ENCODE assay signal across 9 cellular contexts in the genomic region with DNA sequence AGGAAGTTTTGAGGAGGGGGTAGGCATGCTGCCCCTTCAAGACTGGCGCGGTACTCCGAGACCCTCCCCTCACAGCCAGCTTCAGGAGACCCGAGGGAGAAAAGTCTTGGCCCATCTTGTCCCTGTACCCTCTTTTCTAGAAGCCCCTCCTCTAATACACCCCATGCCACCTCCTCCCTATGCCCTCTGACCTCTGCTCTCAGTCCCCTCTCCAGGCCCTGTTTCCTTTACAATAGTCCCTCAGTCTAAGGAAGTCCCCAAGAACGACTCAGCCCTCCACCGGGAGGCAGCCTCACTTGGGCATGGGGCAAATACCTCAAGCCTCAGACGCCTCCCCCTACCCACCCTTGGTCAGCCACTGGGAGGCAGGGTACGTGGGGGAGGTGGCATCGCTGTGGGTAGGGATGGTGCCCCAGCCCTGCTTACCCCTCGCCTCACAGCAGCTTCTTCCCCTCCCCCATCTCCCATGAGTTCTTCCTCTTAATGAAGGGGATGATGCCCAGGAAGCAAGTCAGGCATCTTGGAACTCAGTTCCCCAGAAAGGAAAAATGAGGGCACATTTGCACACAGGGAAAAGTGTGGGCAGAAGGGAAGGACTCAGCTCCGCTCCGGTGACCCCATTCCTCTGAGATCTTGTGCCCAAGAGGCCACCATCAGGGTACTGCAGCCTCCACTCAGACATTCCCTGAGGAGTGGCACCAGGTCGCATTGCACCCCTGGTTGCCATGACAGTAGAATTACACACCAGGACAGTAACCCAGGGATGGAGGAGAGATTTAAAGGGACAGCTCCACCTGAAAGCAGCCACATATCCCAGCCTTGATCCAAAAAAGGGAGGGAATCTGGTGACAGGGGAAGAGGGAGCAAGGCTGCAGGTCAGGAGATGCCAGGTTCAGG. TPM values are rescaled to one million over a fixed set of nuclear protein-coding genes. Genes with fewer than 3 reads are reported as not detected.
DNase-seq lines count a peak whose midpoint lies in the region; ATAC-seq, FAIRE-seq and TF ChIP-seq lines count a peak whose summit lies in the region.
"Had no signal": no experiment of that assay in that cellular context is flagged by ENCODE, and none has a peak within 500 bp of the region (broad histone marks: within the 10 kb centered on the region; RNA-seq: fewer than 3 reads in every experiment).

No MANE protein-coding gene starts in this region.

- CTCF ChIA-PET in activated B cell treated with CpG ODN at 0.5 μM for 24 hours (lab: Charles Lee): no interaction called here

- H3K4me3 ChIP-seq in keratinocyte (ENCODE audit: control insufficient read depth in 2 of 3, extremely low read depth in 1 of 3, insufficient read depth in 2 of 3, low read depth in 1 of 3, low read length in 3 of 3) (peak overlapping the region in 2 of 3 experiments; percentile 38 to 44), testis (peak overlapping the region; percentile 36 to 61)

- H3K9me3 Mint-ChIP-seq in activated CD4-positive, alpha-beta T cell treated with anti-CD3 and anti-CD28 coated beads, Interleukin-2, amount 10 ng/mL, durations not matched to agents 24 days and 14 days: no peaks in the 10 kb centered on the region
- H3K9me3 Mint-ChIP-seq in activated B cell treated with CpG ODN at 0.5 μM for 24 hours: no peaks in the 10 kb centered on the region

- no peak overlapping the region for H3K9ac ChIP-seq in keratinocyte (ENCODE audit: control insufficient read depth, extremely low read depth, insufficient read depth, low read length)

- 30 to 31% methylated on average over 13 of the region's 13 CpGs for WGBS in testis, 2 donors

- dilution Hi-C loops in keratinocyte (cut with MboI; ENCODE audit: extremely low pct_ligation_motif_present, low sequenced_read_pairs): no loop called here

- no peak for DNase-seq in activated CD4-positive, alpha-beta T cell treated with anti-CD3 and anti-CD28 coated beads, Interleukin-2, amount 10 ng/mL, durations not matched to agents 24 days and 14 days
- no peak for DNase-seq in activated CD4-positive, alpha-beta T cell treated with anti-CD3 and anti-CD28 coated beads, Interleukin-2, amount 50 U/mL, for 48 hours
- DNase-seq in activated B cell treated with CpG ODN at 0.5 μM for 24 hours (no peak), keratinocyte (ENCODE audit: low read depth, low spot score) (no peak), testis (no peak), NCI-H446 (lab: John Stamatoyannopoulos, UW) (no peak)

- H3K4me1 Mint-ChIP-seq in activated CD4-positive, alpha-beta T cell treated with anti-CD3 and anti-CD28 coated beads, Interleukin-2, amount 10 ng/mL, durations not matched to agents 24 days and 14 days: peaks cover 8% of the 10 kb centered on the region
- H3K4me1 Mint-ChIP-seq in activated B cell treated with CpG ODN at 0.5 μM for 24 hours: peaks cover 11% of the 10 kb centered on the region

- H3K36me3 ChIP-seq in keratinocyte (ENCODE audit: control insufficient read depth in 2 of 2, extremely low read depth in 1 of 2, insufficient read depth in 2 of 2, low read length in 2 of 2): no peaks in the 10 kb centered on the region
- no peaks in the 10 kb centered on the region for H3K36me3 ChIP-seq in testis (ENCODE audit: low read depth, missing control alignments)

- H3K27me3 Mint-ChIP-seq in activated CD4-positive, alpha-beta T cell treated with anti-CD3 and anti-CD28 coated beads, Interleukin-2, amount 10 ng/mL, durations not matched to agents 24 days and 14 days: peaks cover 53% of the 10 kb centered on the region
- H3K27me3 Mint-ChIP-seq in activated B cell treated with CpG ODN at 0.5 μM for 24 hours: peaks cover 73% of the 10 kb centered on the region

- H3K4me1 ChIP-seq in keratinocyte (ENCODE audit: control insufficient read depth, extremely low read depth, insufficient read depth, low read length) (peaks cover 14% of the 10 kb centered on the region), testis (peaks cover 22% of the 10 kb centered on the region)

- no peaks in the 10 kb centered on the region for H4K20me1 ChIP-seq in keratinocyte (ENCODE audit: control insufficient read depth, extremely low read depth, insufficient read depth, low read length)

- no peaks in the 10 kb centered on the region for H3K36me3 Mint-ChIP-seq in activated CD4-positive, alpha-beta T cell treated with anti-CD3 and anti-CD28 coated beads, Interleukin-2, amount 10 ng/mL, durations not matched to agents 24 days and 14 days (ENCODE audit: low read depth)
- H3K36me3 Mint-ChIP-seq in activated B cell treated with CpG ODN at 0.5 μM for 24 hours (ENCODE audit: low read depth): no peaks in the 10 kb centered on the region

- H3K9me3 ChIP-seq in keratinocyte (ENCODE audit: control insufficient read depth, low read depth, low read length): no peaks in the 10 kb centered on the region
- no peaks in the 10 kb centered on the region for H3K9me3 ChIP-seq in testis

- intact Hi-C loops in activated CD4-positive, alpha-beta T cell treated with anti-CD3 and anti-CD28 coated beads, Interleukin-2, amount 10 ng/mL, durations not matched to agents 24 days and 14 days (cut with micrococcal nuclease): no loop called here
- intact Hi-C loops in activated B cell treated with CpG ODN at 0.5 μM for 24 hours (cut with micrococcal nuclease) (loop anchor here (10.0 kb wide), 1 partner anchor 76 kb away; no protein-coding TSS in a partner anchor), testis (cut with DNase I; ENCODE audit: low total_unique reads) (no loop called here)

- H3K27me3 ChIP-seq in keratinocyte (ENCODE audit: control insufficient read depth, extremely low read depth, insufficient read depth, low read length) (peaks cover 42% of the 10 kb centered on the region), testis (no peaks in the 10 kb centered on the region)

- peak overlapping the region; percentile 73 for H3K4me2 ChIP-seq in keratinocyte (ENCODE audit: control insufficient read depth, extremely low read depth, insufficient read depth, low read depth, low read length)

- TF ChIP-seq POLR2A in testis (IDR thresholded peaks at IDR 0.05): no peak

- no peaks in the 10 kb centered on the region for H3K79me2 ChIP-seq in keratinocyte (ENCODE audit: control insufficient read depth, insufficient read depth, low read length)

- TF ChIP-seq CTCF in activated B cell treated with CpG ODN at 0.5 μM for 24 hours (IDR thresholded peaks at IDR 0.05): no peak
- no peak for TF ChIP-seq CTCF in keratinocyte (optimal IDR thresholded peaks at IDR 0.05 in 1 of 3, IDR thresholded peaks at IDR 0.05 in 1 of 3, conservative IDR thresholded peaks at IDR 0.05 in 1 of 3; ENCODE audit: extremely low read depth in 1 of 3, insufficient read depth in 2 of 3, low read length in 3 of 3)
- no peak for TF ChIP-seq CTCF in testis (IDR thresholded peaks at IDR 0.05)

- H3K27ac Mint-ChIP-seq in activated CD4-positive, alpha-beta T cell treated with anti-CD3 and anti-CD28 coated beads, Interleukin-2, amount 10 ng/mL, durations not matched to agents 24 days and 14 days: no peak overlapping the region
- H3K27ac Mint-ChIP-seq in activated B cell treated with CpG ODN at 0.5 μM for 24 hours: no peak overlapping the region

- H2AFZ ChIP-seq in keratinocyte (ENCODE audit: control insufficient read depth, low read length): peak overlapping the region; percentile 40

- POLR2A ChIA-PET in activated B cell treated with CpG ODN at 0.5 μM for 24 hours (lab: Charles Lee): no interaction called here

- H3K9me1 ChIP-seq in keratinocyte (ENCODE audit: control insufficient read depth, extremely low read depth, insufficient read depth, low read length): no peaks in the 10 kb centered on the region

- ATAC-seq in activated B cell treated with CpG ODN at 0.5 μM for 24 hours (ENCODE audit: low read depth) (no peak), GM18907 (IDR thresholded peaks at IDR 0.05; ENCODE audit: unreplicated experiment) (no peak), HG02759 (IDR thresholded peaks at IDR 0.05; ENCODE audit: unreplicated experiment) (no peak)

- no peak for FAIRE-seq in keratinocyte (lab: Jason Lieb, UNC)

- H3K27ac ChIP-seq in keratinocyte (ENCODE audit: control insufficient read depth, insufficient read depth, low read length) (no peak overlapping the region), testis (no peak overlapping the region)

- peak overlapping the region; percentile 84 for H3K4me3 Mint-ChIP-seq in activated CD4-positive, alpha-beta T cell treated with anti-CD3 and anti-CD28 coated beads, Interleukin-2, amount 10 ng/mL, durations not matched to agents 24 days and 14 days
- peak overlapping the region; percentile 76 for H3K4me3 Mint-ChIP-seq in activated B cell treated with CpG ODN at 0.5 μM for 24 hours

RNA-seq across cellular contexts. Expression of gene MPP2, which starts 6.2 kb away (rescaled TPM):
- 0.83 and 1.3 TPM in 2 replicates for total RNA-seq in activated CD4-positive, alpha-beta T cell treated with anti-CD3 and anti-CD28 coated beads, Interleukin-2, amount 10 ng/mL, durations not matched to agents 24 days and 14 days
- total RNA-seq in activated B cell treated with CpG ODN at 0.5 μM for 24 hours (not detected in 2 replicates), testis (10 to 100 TPM; 25.1 to 25.8 TPM)
- polyA plus RNA-seq in keratinocyte (0.07 to 0.30 TPM (median 0.12 TPM) in 3 replicates), testis (ENCODE audit: insufficient read depth, low read depth, low replicate concordance) (31.4 TPM)
- not detected for polyA plus RNA-seq in keratinocyte (2011; ENCODE audit: low read depth)
- 0.06 and 0.13 TPM in 2 replicates for polyA plus RNA-seq in keratinocyte (2011; cell fraction: cytosol; rRNA removed)
- polyA plus RNA-seq in keratinocyte (2011; cell fraction: nucleus; rRNA removed): 0.11 and 0.13 TPM in 2 replicates
- polyA plus RNA-seq in keratinocyte (2012; ENCODE audit: low replicate concordance): 0.04 and 0.09 TPM in 2 replicates
- 0.13 to 0.23 TPM in 2 of 3 replicates, not detected in the other for polyA minus RNA-seq in keratinocyte
- polyA minus RNA-seq in keratinocyte (2011; cell fraction: cytosol; rRNA and poly(A)+ RNA removed): not detected
- polyA minus RNA-seq in keratinocyte (2011; cell fraction: nucleus; rRNA and poly(A)+ RNA removed): 0.16 and 0.32 TPM in 2 replicates

RNA-seq across cellular contexts. Expression of gene PPY, which starts 41.2 kb away (rescaled TPM):
- not detected in 2 replicates for total RNA-seq in activated CD4-positive, alpha-beta T cell treated with anti-CD3 and anti-CD28 coated beads, Interleukin-2, amount 10 ng/mL, durations not matched to agents 24 days and 14 days
- total RNA-seq in activated B cell treated with CpG ODN at 0.5 μM for 24 hours (not detected in 2 replicates), testis (not detected)
- polyA plus RNA-seq in keratinocyte (not detected in 3 replicates), testis (ENCODE audit: insufficient read depth, low read depth, low replicate concordance) (0.99 TPM)
- not detected for polyA plus RNA-seq in keratinocyte (2011; ENCODE audit: low read depth)
- polyA plus RNA-seq in keratinocyte (2011; cell fraction: cytosol; rRNA removed): not detected in 2 replicates
- not detected in 2 replicates for polyA plus RNA-seq in keratinocyte (2011; cell fraction: nucleus; rRNA removed)
- not detected in 2 replicates for polyA plus RNA-seq in keratinocyte (2012; ENCODE audit: low replicate concordance)
- not detected in 3 replicates for polyA minus RNA-seq in keratinocyte
- not detected for polyA minus RNA-seq in keratinocyte (2011; cell fraction: cytosol; rRNA and poly(A)+ RNA removed)
- polyA minus RNA-seq in keratinocyte (2011; cell fraction: nucleus; rRNA and poly(A)+ RNA removed): not detected in 2 replicates
- total RNA-seq: RPMI7951 had no signal

RNA-seq across cellular contexts. Expression of gene PYY, which starts 52.6 kb away (rescaled TPM):
- 0.26 TPM in 1 of 2 replicates, not detected in the other for total RNA-seq in activated CD4-positive, alpha-beta T cell treated with anti-CD3 and anti-CD28 coated beads, Interleukin-2, amount 10 ng/mL, durations not matched to agents 24 days and 14 days
- total RNA-seq in activated B cell treated with CpG ODN at 0.5 μM for 24 hours (not detected in 2 replicates), testis (under 1 TPM in 1 of 2 donors, not detected in 1; 0.37 TPM)
- polyA plus RNA-seq in keratinocyte (not detected in 3 replicates), testis (ENCODE audit: insufficient read depth, low read depth, low replicate concordance) (1.5 TPM)
- polyA plus RNA-seq in keratinocyte (2011; ENCODE audit: low read depth): not detected
- polyA plus RNA-seq in keratinocyte (2011; cell fraction: cytosol; rRNA removed): not detected in 2 replicates
- polyA plus RNA-seq in keratinocyte (2011; cell fraction: nucleus; rRNA removed): not detected in 2 replicates
- polyA plus RNA-seq in keratinocyte (2012; ENCODE audit: low replicate concordance): not detected in 2 replicates
- polyA minus RNA-seq in keratinocyte: not detected in 3 replicates
- polyA minus RNA-seq in keratinocyte (2011; cell fraction: cytosol; rRNA and poly(A)+ RNA removed): not detected
- not detected in 2 replicates for polyA minus RNA-seq in keratinocyte (2011; cell fraction: nucleus; rRNA and poly(A)+ RNA removed)
- total RNA-seq: RPMI7951 had no signal

RNA-seq across cellular contexts. Expression of gene CD300LG, which starts 54.1 kb away (rescaled TPM):
- not detected in 2 replicates for total RNA-seq in activated CD4-positive, alpha-beta T cell treated with anti-CD3 and anti-CD28 coated beads, Interleukin-2, amount 10 ng/mL, durations not matched to agents 24 days and 14 days
- total RNA-seq in activated B cell treated with CpG ODN at 0.5 μM for 24 hours: not detected in 2 replicates
- polyA plus RNA-seq in keratinocyte: not detected in 3 replicates
- polyA plus RNA-seq in keratinocyte (2011; ENCODE audit: low read depth): not detected
- not detected in 2 replicates for polyA plus RNA-seq in keratinocyte (2011; cell fraction: cytosol; rRNA removed)
- not detected in 2 replicates for polyA plus RNA-seq in keratinocyte (2011; cell fraction: nucleus; rRNA removed)
- not detected in 2 replicates for polyA plus RNA-seq in keratinocyte (2012; ENCODE audit: low replicate concordance)
- not detected in 3 replicates for polyA minus RNA-seq in keratinocyte
- polyA minus RNA-seq in keratinocyte (2011; cell fraction: cytosol; rRNA and poly(A)+ RNA removed): not detected
- polyA minus RNA-seq in keratinocyte (2011; cell fraction: nucleus; rRNA and poly(A)+ RNA removed): not detected in 2 replicates
- total RNA-seq in testis: 10 to 100 TPM; 48.4 to 53.9 TPM
- polyA plus RNA-seq in testis (ENCODE audit: insufficient read depth, low read depth, low replicate concordance): 49.2 TPM
- total RNA-seq: RPMI7951 had no signal

Comparison
In these comparisons a context has a peak if more than half of its experiments do, and no peak if none do; other contexts are left out.
1. RNA of gene MPP2, which starts 6.2 kb away (total RNA-seq): 25.1 to 25.8 TPM in testis; 0.83 to 1.3 TPM in activated CD4-positive, alpha-beta T cell treated with anti-CD3 and anti-CD28 coated beads, Interleukin-2, amount 10 ng/mL, durations not matched to agents 24 days and 14 days and not detected in activated B cell treated with CpG ODN at 0.5 μM for 24 hours; every median in the first group is over 10 times any median in the second.